In genomic region chr17:9020824-9021157, GRCh38 we compare ENCODE assay signal across 10 cellular contexts. TPM values are rescaled to one million over a fixed set of nuclear protein-coding genes. Genes with fewer than 3 reads are reported as not detected.
DNase-seq lines count a peak whose midpoint lies in the region; ATAC-seq and TF ChIP-seq lines count a peak whose summit lies in the region.
"Had no signal": no experiment of that assay in that cellular context is flagged by ENCODE, and none has a peak within 500 bp of the region (broad histone marks: within the 10 kb centered on the region; RNA-seq: fewer than 3 reads in every experiment).

No MANE protein-coding gene starts in this region.

- H3K27me3 ChIP-seq in kidney epithelial cell (ENCODE audit: control insufficient read depth, insufficient read depth, low read length) (peaks cover 51% of the 10 kb centered on the region), testis (no peaks in the 10 kb centered on the region)

- H3K4me3 Mint-ChIP-seq in T-helper 2 cell treated with Interferon-gamma antibody and Interleukin-4, amounts not matched to agents 5 μg/mL and 100 μg/mL, for 36 hours = peak overlapping the region; percentile 61
- peak overlapping the region; percentile 51 for H3K4me3 Mint-ChIP-seq in activated CD8-positive, alpha-beta T cell treated with anti-CD3 and anti-CD28 coated beads, Interleukin-2, amount 10 ng/mL, durations not matched to agents 7 days and 5 days

- no peak overlapping the region for H3K27ac Mint-ChIP-seq in T-helper 2 cell treated with Interferon-gamma antibody and Interleukin-4, amounts not matched to agents 5 μg/mL and 100 μg/mL, for 36 hours
- no peak overlapping the region for H3K27ac Mint-ChIP-seq in activated CD8-positive, alpha-beta T cell treated with anti-CD3 and anti-CD28 coated beads, Interleukin-2, amount 10 ng/mL, durations not matched to agents 7 days and 5 days

- POLR2A ChIA-PET in activated CD8-positive, alpha-beta T cell treated with anti-CD3 and anti-CD28 coated beads, Interleukin-2, amount 10 ng/mL, durations not matched to agents 7 days and 5 days (lab: Charles Lee) = interaction anchor here (0.5 kb wide), 1 partner anchor 1163 kb away, joined by 3 read pairs; no protein-coding TSS in a partner anchor

- H3K36me3 ChIP-seq in kidney epithelial cell (ENCODE audit: control insufficient read depth, insufficient read depth, low read length) (no peaks in the 10 kb centered on the region), testis (ENCODE audit: low read depth, missing control alignments) (no peaks in the 10 kb centered on the region)

- peaks cover 55% of the 10 kb centered on the region for H3K27me3 Mint-ChIP-seq in T-helper 2 cell treated with Interferon-gamma antibody and Interleukin-4, amounts not matched to agents 5 μg/mL and 100 μg/mL, for 36 hours (ENCODE audit: low read depth)
- H3K27me3 Mint-ChIP-seq in activated CD8-positive, alpha-beta T cell treated with anti-CD3 and anti-CD28 coated beads, Interleukin-2, amount 10 ng/mL, durations not matched to agents 7 days and 5 days (ENCODE audit: low read depth) = peaks cover 48% of the 10 kb centered on the region

- TF ChIP-seq CTCF in kidney epithelial cell (IDR thresholded peaks at IDR 0.05; ENCODE audit: insufficient read depth, low read length, poor library complexity, severe bottlenecking) = no peak
- TF ChIP-seq CTCF in testis (IDR thresholded peaks at IDR 0.05) = no peak

- H3K4me1 Mint-ChIP-seq in T-helper 2 cell treated with Interferon-gamma antibody and Interleukin-4, amounts not matched to agents 5 μg/mL and 100 μg/mL, for 36 hours (ENCODE audit: low read depth) = peaks cover 3% of the 10 kb centered on the region
- peaks cover 8% of the 10 kb centered on the region for H3K4me1 Mint-ChIP-seq in activated CD8-positive, alpha-beta T cell treated with anti-CD3 and anti-CD28 coated beads, Interleukin-2, amount 10 ng/mL, durations not matched to agents 7 days and 5 days (ENCODE audit: low read depth)

- no peak for TF ChIP-seq POLR2A in testis (IDR thresholded peaks at IDR 0.05)

- H3K4me3 ChIP-seq in kidney epithelial cell (ENCODE audit: low read depth, low read length) = peak overlapping the region; percentile 40
- H3K4me3 ChIP-seq in testis = peak overlapping the region; percentile 51 to 60

- H3K9me3 Mint-ChIP-seq in T-helper 2 cell treated with Interferon-gamma antibody and Interleukin-4, amounts not matched to agents 5 μg/mL and 100 μg/mL, for 36 hours = no peaks in the 10 kb centered on the region
- H3K9me3 Mint-ChIP-seq in activated CD8-positive, alpha-beta T cell treated with anti-CD3 and anti-CD28 coated beads, Interleukin-2, amount 10 ng/mL, durations not matched to agents 7 days and 5 days (ENCODE audit: insufficient read depth) = no peaks in the 10 kb centered on the region

- no peaks in the 10 kb centered on the region for H3K36me3 Mint-ChIP-seq in T-helper 2 cell treated with Interferon-gamma antibody and Interleukin-4, amounts not matched to agents 5 μg/mL and 100 μg/mL, for 36 hours (ENCODE audit: low read depth)
- H3K36me3 Mint-ChIP-seq in activated CD8-positive, alpha-beta T cell treated with anti-CD3 and anti-CD28 coated beads, Interleukin-2, amount 10 ng/mL, durations not matched to agents 7 days and 5 days (ENCODE audit: low read depth) = peaks cover 3% of the 10 kb centered on the region

- peak overlapping the region in 1 of 2 donors; percentile 18 for H3K27ac ChIP-seq in testis

- DNase-seq in T-helper 2 cell treated with Interferon-gamma antibody and Interleukin-4, amounts not matched to agents 5 μg/mL and 100 μg/mL, for 36 hours (ENCODE audit: low spot score) = no peak
- DNase-seq in T-helper 2 cell (no peak), kidney epithelial cell (ENCODE audit: low read depth) (no peak), testis (no peak), GM19240 (ENCODE audit: insufficient read length, low spot score) (no peak), amniotic stem cell (lab: John Stamatoyannopoulos, UW) (no peak)
- no peak for DNase-seq in activated CD8-positive, alpha-beta T cell treated with anti-CD3 and anti-CD28 coated beads, Interleukin-2, amount 10 ng/mL, durations not matched to agents 7 days and 5 days

- H3K4me1 ChIP-seq in testis = peaks cover 7% of the 10 kb centered on the region

- no peaks in the 10 kb centered on the region for H3K9me3 ChIP-seq in testis

- no peak for ATAC-seq in activated CD8-positive, alpha-beta T cell treated with anti-CD3 and anti-CD28 coated beads, Interleukin-2, amount 10 ng/mL, durations not matched to agents 7 days and 5 days
- no peak for ATAC-seq in GM18511 (IDR thresholded peaks at IDR 0.05; ENCODE audit: unreplicated experiment)

- CTCF ChIA-PET in activated CD8-positive, alpha-beta T cell treated with anti-CD3 and anti-CD28 coated beads, Interleukin-2, amount 10 ng/mL, durations not matched to agents 7 days and 5 days (lab: Charles Lee) = interaction anchor here (1.5 kb wide), 1 partner anchor 18 kb away, joined by 7 read pairs; no protein-coding TSS in a partner anchor

- 2% methylated on average over 25 of the region's 25 CpGs; no CpG with 5 or more reads in 1 of the 2 donors for WGBS in testis, 2 donors

- intact Hi-C loops in testis (cut with DNase I; ENCODE audit: low total_unique reads) = no loop called here

RNA-seq across cellular contexts. Expression of gene NTN1, which starts 0.5 kb away (rescaled TPM):
- total RNA-seq in activated CD8-positive, alpha-beta T cell treated with anti-CD3 and anti-CD28 coated beads, Interleukin-2, amount 10 ng/mL, durations not matched to agents 7 days and 5 days = not detected
- total RNA-seq in kidney epithelial cell = 15.2 and 20.5 TPM in 2 replicates
- total RNA-seq in testis = 1 to 10 TPM; 7.6 to 8.8 TPM
- polyA plus RNA-seq in testis (ENCODE audit: insufficient read depth, low read depth, low replicate concordance) = 4.8 TPM

RNA-seq across cellular contexts. Expression of gene PIK3R5, which starts 55.3 kb away (rescaled TPM):
- 10 to 100 TPM; 73.9 to 77.9 TPM for total RNA-seq in activated CD8-positive, alpha-beta T cell treated with anti-CD3 and anti-CD28 coated beads, Interleukin-2, amount 10 ng/mL, durations not matched to agents 7 days and 5 days
- total RNA-seq in kidney epithelial cell (0.96 and 1.7 TPM in 2 replicates), testis (10 to 100 TPM in 1 of 2 donors, 1 to 10 TPM in 1; 7.4 to 14.0 TPM)
- polyA plus RNA-seq in testis (ENCODE audit: insufficient read depth, low read depth, low replicate concordance) = 6.1 TPM
- total RNA-seq: fibroblast of lung, LHCN-M2 had no signal

Comparison
In these comparisons a context has a peak if more than half of its experiments do, and no peak if none do; other contexts are left out.
1. RNA of gene NTN1, which starts 0.5 kb away (total RNA-seq): 15.2 to 20.5 TPM in kidney epithelial cell and 7.6 to 8.8 TPM in testis; not detected in activated CD8-positive, alpha-beta T cell treated with anti-CD3 and anti-CD28 coated beads, Interleukin-2, amount 10 ng/mL, durations not matched to agents 7 days and 5 days; every median in the first group is over 4 times any median in the second.
2. RNA of gene PIK3R5, which starts 55.3 kb away (total RNA-seq): 73.9 to 77.9 TPM in activated CD8-positive, alpha-beta T cell treated with anti-CD3 and anti-CD28 coated beads, Interleukin-2, amount 10 ng/mL, durations not matched to agents 7 days and 5 days; 7.4 to 14.0 TPM in testis and 0.96 to 1.7 TPM in kidney epithelial cell; every median in the first group is over 4 times any median in the second.